8 cellular contexts compared by ENCODE assay signal in genomic region chr11:65779919-65780769, GRCh38. TPM values are rescaled to one million over a fixed set of nuclear protein-coding genes. Genes with fewer than 3 reads are reported as not detected.
DNase-seq lines count a peak whose midpoint lies in the region; ATAC-seq lines count a peak whose summit lies in the region.

No MANE protein-coding gene starts in this region.

- peak overlapping the region; percentile 79 for H3K4me3 Mint-ChIP-seq in activated T-helper 17 cell treated with anti-CD3 and anti-CD28 coated beads, Interleukin-2, amount 50 U/mL, for 72 hours
- H3K4me3 Mint-ChIP-seq in natural killer cell treated with Interleukin-12 subunit alpha and Interleukin-12 subunit beta and Interleukin-15 and Interleukin-18, amount 100 ng/mL, for 72 hours: peak overlapping the region; percentile 88

- ATAC-seq in GM19351 (IDR thresholded peaks at IDR 0.05; ENCODE audit: unreplicated experiment): peak; percentile 57
- ATAC-seq in activated T-helper 17 cell treated with anti-CD3 and anti-CD28 coated beads, Interleukin-2, amount 50 U/mL, for 72 hours (replicated peaks): peak; percentile 78
- ATAC-seq in natural killer cell treated with Interleukin-12 subunit alpha and Interleukin-12 subunit beta and Interleukin-15 and Interleukin-18, amount 100 ng/mL, for 72 hours: peak; percentile 85 to 87

- H3K9me3 Mint-ChIP-seq in activated T-helper 17 cell treated with anti-CD3 and anti-CD28 coated beads, Interleukin-2, amount 50 U/mL, for 72 hours: no peaks in the 10 kb centered on the region
- no peaks in the 10 kb centered on the region for H3K9me3 Mint-ChIP-seq in natural killer cell treated with Interleukin-12 subunit alpha and Interleukin-12 subunit beta and Interleukin-15 and Interleukin-18, amount 100 ng/mL, for 72 hours

- peaks cover 1% of the 10 kb centered on the region for H3K27me3 Mint-ChIP-seq in activated T-helper 17 cell treated with anti-CD3 and anti-CD28 coated beads, Interleukin-2, amount 50 U/mL, for 72 hours
- peaks cover 8 to 12% of the 10 kb centered on the region in 2 donors for H3K27me3 Mint-ChIP-seq in natural killer cell treated with Interleukin-12 subunit alpha and Interleukin-12 subunit beta and Interleukin-15 and Interleukin-18, amount 100 ng/mL, for 72 hours

- peak overlapping the region; percentile 73 for H3K27ac Mint-ChIP-seq in activated T-helper 17 cell treated with anti-CD3 and anti-CD28 coated beads, Interleukin-2, amount 50 U/mL, for 72 hours
- peak overlapping the region; percentile 68 to 76 for H3K27ac Mint-ChIP-seq in natural killer cell treated with Interleukin-12 subunit alpha and Interleukin-12 subunit beta and Interleukin-15 and Interleukin-18, amount 100 ng/mL, for 72 hours

- peak; percentile 89 for DNase-seq in CD1c-positive myeloid dendritic cell (ENCODE audit: extremely low spot score)
- peak; percentile 45 for DNase-seq in HS-27A (ENCODE audit: low read depth)
- peak; percentile 86 for DNase-seq in RKO (ENCODE audit: low spot score)
- DNase-seq in fibroblast of peridontal ligament (ENCODE audit: extremely low read depth): peak; percentile 59
- peak; percentile 80 for DNase-seq in natural killer cell treated with Interleukin-12 subunit alpha and Interleukin-12 subunit beta and Interleukin-15 and Interleukin-18, amount 100 ng/mL, for 72 hours (ENCODE audit: low spot score)
- DNase-seq in stimulated activated naive CD4-positive, alpha-beta T cell (lab: John Stamatoyannopoulos, UW): peak; percentile 55 to 76 (median 62)

- H3K4me1 Mint-ChIP-seq in activated T-helper 17 cell treated with anti-CD3 and anti-CD28 coated beads, Interleukin-2, amount 50 U/mL, for 72 hours: peaks cover 6% of the 10 kb centered on the region
- peaks cover 8 to 9% of the 10 kb centered on the region in 2 donors for H3K4me1 Mint-ChIP-seq in natural killer cell treated with Interleukin-12 subunit alpha and Interleukin-12 subunit beta and Interleukin-15 and Interleukin-18, amount 100 ng/mL, for 72 hours (ENCODE audit: low read depth in 2 of 2)

- H3K36me3 Mint-ChIP-seq in activated T-helper 17 cell treated with anti-CD3 and anti-CD28 coated beads, Interleukin-2, amount 50 U/mL, for 72 hours (ENCODE audit: low read depth): peaks cover 22% of the 10 kb centered on the region
- no peaks in the 10 kb centered on the region for H3K36me3 Mint-ChIP-seq in natural killer cell treated with Interleukin-12 subunit alpha and Interleukin-12 subunit beta and Interleukin-15 and Interleukin-18, amount 100 ng/mL, for 72 hours

RNA-seq across cellular contexts. Expression of gene AP5B1, which starts 0.6 kb away (rescaled TPM):
- total RNA-seq in activated T-helper 17 cell treated with anti-CD3 and anti-CD28 coated beads, Interleukin-2, amount 50 U/mL, for 72 hours: 10 to 100 TPM; 17.2 to 21.9 TPM
- 10 to 100 TPM; 15.8 to 25.4 TPM for total RNA-seq in natural killer cell treated with Interleukin-12 subunit alpha and Interleukin-12 subunit beta and Interleukin-15 and Interleukin-18, amount 100 ng/mL, for 72 hours

RNA-seq across cellular contexts. Expression of gene OVOL1, which starts 6.7 kb away (rescaled TPM):
- total RNA-seq in activated T-helper 17 cell treated with anti-CD3 and anti-CD28 coated beads, Interleukin-2, amount 50 U/mL, for 72 hours: under 1 TPM in 1 of 2 donors, not detected in 1; 0.98 TPM
- not detected for total RNA-seq in natural killer cell treated with Interleukin-12 subunit alpha and Interleukin-12 subunit beta and Interleukin-15 and Interleukin-18, amount 100 ng/mL, for 72 hours

RNA-seq across cellular contexts. Expression of gene SNX32, which starts 53.6 kb away (rescaled TPM):
- 1 to 10 TPM; 1.6 to 6.6 TPM for total RNA-seq in activated T-helper 17 cell treated with anti-CD3 and anti-CD28 coated beads, Interleukin-2, amount 50 U/mL, for 72 hours
- 1 to 10 TPM in 1 of 2 donors, under 1 TPM in 1; 0.52 to 1.0 TPM for total RNA-seq in natural killer cell treated with Interleukin-12 subunit alpha and Interleukin-12 subunit beta and Interleukin-15 and Interleukin-18, amount 100 ng/mL, for 72 hours

RNA-seq across cellular contexts. Expression of gene RNASEH2C, which starts 59.5 kb away (rescaled TPM):
- total RNA-seq in activated T-helper 17 cell treated with anti-CD3 and anti-CD28 coated beads, Interleukin-2, amount 50 U/mL, for 72 hours: 10 to 100 TPM; 57.4 to 92.9 TPM
- total RNA-seq in natural killer cell treated with Interleukin-12 subunit alpha and Interleukin-12 subunit beta and Interleukin-15 and Interleukin-18, amount 100 ng/mL, for 72 hours: 100 to 1,000 TPM in 1 of 2 donors, 10 to 100 TPM in 1; 87.3 to 138 TPM

Comparison
In these comparisons a context has a peak if more than half of its experiments do, and no peak if none do; other contexts are left out.
1. Peak in every context shown above with its lines: DNase-seq and ATAC-seq.